ENCODE assay signal across 21 cellular contexts in the genomic region with DNA sequence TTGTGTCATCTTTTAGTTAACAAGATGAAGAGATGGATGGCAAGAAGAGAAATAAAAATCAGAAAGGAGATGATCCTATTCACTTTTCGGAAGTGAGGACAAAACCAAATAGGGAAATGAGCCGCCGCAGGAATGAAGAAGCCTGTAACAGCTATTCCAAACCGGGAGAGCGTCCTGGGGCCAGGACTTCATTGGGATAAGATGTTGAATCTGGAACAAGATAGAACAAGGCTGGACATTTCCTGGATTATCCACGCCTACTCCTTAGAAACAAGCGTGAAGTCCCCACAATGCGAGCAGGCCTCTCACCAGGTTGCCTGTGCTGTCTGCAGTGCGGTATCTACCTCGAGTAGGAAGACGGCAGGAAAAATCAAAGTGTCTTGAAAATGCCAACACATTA. TPM values are rescaled to one million over a fixed set of nuclear protein-coding genes. Genes with fewer than 3 reads are reported as not detected.
DNase-seq lines count a peak whose midpoint lies in the region; ATAC-seq and TF ChIP-seq lines count a peak whose summit lies in the region.
"Had no signal": no experiment of that assay in that cellular context is flagged by ENCODE, and none has a peak within 500 bp of the region (broad histone marks: within the 10 kb centered on the region; RNA-seq: fewer than 3 reads in every experiment).

No MANE protein-coding gene starts in this region.

- peaks cover 61% of the 10 kb centered on the region for H3K36me3 ChIP-seq in left ventricle myocardium inferior
- H3K36me3 ChIP-seq: BE2C, HAP-1 had no signal

- H3K4me1 ChIP-seq in left ventricle myocardium inferior: peaks cover 14% of the 10 kb centered on the region
- H3K4me1 ChIP-seq: HAP-1 had no signal

- no peaks in the 10 kb centered on the region for H3K27me3 Mint-ChIP-seq in neural crest cell (ENCODE audit: low read depth)
- H3K27me3 Mint-ChIP-seq: CD4-positive, CD25-positive, alpha-beta regulatory T cell; CD8-positive, alpha-beta memory T cell had no signal

- no peak overlapping the region for H3K27ac ChIP-seq in left ventricle myocardium inferior (replicated peaks)
- H3K27ac ChIP-seq: GM23248 had no signal

- peak; percentile 22 for DNase-seq in cardiac septum (ENCODE audit: low spot score)
- no peak for DNase-seq in left ventricle myocardium inferior
- DNase-seq in ecto neural progenitor cell (ENCODE audit: low spot score): peak; percentile 24
- DNase-seq in neural crest cell (ENCODE audit: low read depth, low spot score): no peak
- peak; percentile 28 for DNase-seq in sciatic nerve (ENCODE audit: low spot score)
- DNase-seq in GDM1 (lab: John Stamatoyannopoulos, UW): no peak
- no peak for DNase-seq in MV-4-11 (lab: John Stamatoyannopoulos, UW)
- no peak for DNase-seq in AML-193 (lab: John Stamatoyannopoulos, UW)
- DNase-seq: 8988T; BE2C; C1 segment of cervical spinal cord; CD4-positive, CD25-positive, alpha-beta regulatory T cell; CD8-positive, alpha-beta memory T cell; COR-L47; DMS 273 treated with DMSO at 0.1 percent for 48 hours; DMS53; DND-41; EL; GM23248 had no signal

- no peak for TF ChIP-seq CTCF in left ventricle myocardium inferior (IDR thresholded peaks at IDR 0.05; ENCODE audit: borderline replicate concordance)
- TF ChIP-seq CTCF in neural crest cell (conservative IDR thresholded peaks at IDR 0.05): no peak

- H3K36me3 Mint-ChIP-seq in neural crest cell (ENCODE audit: low read depth): peaks cover 7% of the 10 kb centered on the region

- H3K27ac Mint-ChIP-seq in neural crest cell (ENCODE audit: unreplicated experiment): peak overlapping the region; percentile 57
- H3K27ac Mint-ChIP-seq: CD4-positive, CD25-positive, alpha-beta regulatory T cell; CD8-positive, alpha-beta memory T cell had no signal

- H3K9me3 ChIP-seq in left ventricle myocardium inferior (replicated peaks): no peaks in the 10 kb centered on the region
- H3K9me3 ChIP-seq: BE2C, HAP-1 had no signal

- intact Hi-C loops in cardiac septum (cut with DNase I) (no loop called here), left ventricle myocardium inferior (cut with micrococcal nuclease) (no loop called here), sciatic nerve (cut with DNase I) (no loop called here)

- H3K27me3 ChIP-seq in left ventricle myocardium inferior (ENCODE audit: low read depth): no peaks in the 10 kb centered on the region
- H3K27me3 ChIP-seq: BE2C had no signal

- H3K4me1 Mint-ChIP-seq in neural crest cell: peaks cover 25% of the 10 kb centered on the region
- H3K4me1 Mint-ChIP-seq: CD8-positive, alpha-beta memory T cell had no signal

- ATAC-seq in sciatic nerve: no peak
- ATAC-seq: HepG2 had no signal

- H3K9me3 Mint-ChIP-seq in neural crest cell: no peaks in the 10 kb centered on the region
- H3K9me3 Mint-ChIP-seq: CD4-positive, CD25-positive, alpha-beta regulatory T cell; CD8-positive, alpha-beta memory T cell had no signal

- H3K4me3 Mint-ChIP-seq in neural crest cell: no peak overlapping the region
- H3K4me3 Mint-ChIP-seq: CD4-positive, CD25-positive, alpha-beta regulatory T cell; CD8-positive, alpha-beta memory T cell had no signal

- H3K4me3 ChIP-seq in left ventricle myocardium inferior: no peak overlapping the region
- H3K4me3 ChIP-seq: GM23248, HAP-1 had no signal

RNA-seq across cellular contexts. Expression of a gene that starts 23.4 kb away (rescaled TPM):
- 135 TPM for total RNA-seq in cardiac septum
- total RNA-seq in left ventricle myocardium inferior: 195 TPM
- total RNA-seq in neural crest cell: 32.4 and 32.8 TPM in 2 replicates
- 52.9 TPM for total RNA-seq in sciatic nerve

Comparison
In these comparisons a context has a peak if more than half of its experiments do, and no peak if none do; other contexts are left out.
1. DNase-seq: peak in cardiac septum (single experiment), ecto neural progenitor cell (single experiment) and sciatic nerve (single experiment); none in left ventricle myocardium inferior (single experiment), neural crest cell (single experiment), GDM1 (single experiment), MV-4-11 (single experiment) and AML-193 (0 of 2).